Comparison of ENCODE assay signal across 8 cellular contexts in genomic region chr2:20049631-20050030, GRCh38. TPM values are rescaled to one million over a fixed set of nuclear protein-coding genes. Genes with fewer than 3 reads are reported as not detected.
DNase-seq lines count a peak whose midpoint lies in the region; ATAC-seq and TF ChIP-seq lines count a peak whose summit lies in the region.

No MANE protein-coding gene starts in this region.

- peak overlapping the region; percentile 93 to 99 (median 97) for H3K27ac ChIP-seq in spleen

- no peaks in the 10 kb centered on the region for H3K9me3 ChIP-seq in spleen

- H3K27ac Mint-ChIP-seq in activated naive CD4-positive, alpha-beta T cell treated with anti-CD3 and anti-CD28 coated beads, Interleukin-2, amount 50 U/mL, for 72 hours = no peak overlapping the region

- ATAC-seq in HG03108 (IDR thresholded peaks at IDR 0.05; ENCODE audit: unreplicated experiment) (no peak), HG02973 (IDR thresholded peaks at IDR 0.05; ENCODE audit: unreplicated experiment) (no peak)
- ATAC-seq in activated naive CD4-positive, alpha-beta T cell treated with anti-CD3 and anti-CD28 coated beads, Interleukin-2, amount 50 U/mL, for 72 hours = no peak

- TF ChIP-seq POLR2A in spleen (IDR thresholded peaks at IDR 0.05) = no peak

- 4 to 12% (median 8%) methylated on average over 3 of the region's 3 CpGs for WGBS in spleen, 5 donors

- H3K4me3 ChIP-seq in spleen = peak overlapping the region; percentile 59 to 82 (median 70)

- H3K9me3 Mint-ChIP-seq in activated naive CD4-positive, alpha-beta T cell treated with anti-CD3 and anti-CD28 coated beads, Interleukin-2, amount 50 U/mL, for 72 hours = no peaks in the 10 kb centered on the region

- DNase-seq in HCEC 1CT (peak; percentile 13), SIG-M5 (lab: John Stamatoyannopoulos, UW) (peak; percentile 40), globus pallidus (ENCODE audit: low spot score) (peak; percentile 37), spleen (no peak), NCI-H1930 (lab: John Stamatoyannopoulos, UW) (no peak)
- DNase-seq in activated naive CD4-positive, alpha-beta T cell treated with anti-CD3 and anti-CD28 coated beads, Interleukin-2, amount 50 U/mL, for 72 hours (ENCODE audit: low spot score in 2 of 2) = no peak

- peaks cover 0 to 9% (median 0%) of the 10 kb centered on the region in 7 donors for H3K27me3 ChIP-seq in spleen (replicated peaks in 1 of 7)

- intact Hi-C loops in spleen (cut with DNase I; ENCODE audit: low total_unique reads) = no loop called here

- no peak for TF ChIP-seq CTCF in spleen (IDR thresholded peaks at IDR 0.05 in 8 of 11, conservative IDR thresholded peaks at IDR 0.05 in 3 of 11)

- H3K36me3 ChIP-seq in spleen = peaks cover 0 to 16% (median 0%) of the 10 kb centered on the region in 6 donors

- no peaks in the 10 kb centered on the region for H3K36me3 Mint-ChIP-seq in activated naive CD4-positive, alpha-beta T cell treated with anti-CD3 and anti-CD28 coated beads, Interleukin-2, amount 50 U/mL, for 72 hours

- peaks cover 22 to 69% (median 46%) of the 10 kb centered on the region in 6 donors for H3K4me1 ChIP-seq in spleen

RNA-seq across cellular contexts. Expression of gene LAPTM4A, which starts 1.8 kb away (rescaled TPM):
- 100 to 1,000 TPM in 5 of 7 donors, 10 to 100 TPM in 2; 95.1 to 158 (median 122) TPM for total RNA-seq in spleen
- polyA plus RNA-seq in spleen = 100 to 1,000 TPM in 1 of 3 donors, 10 to 100 TPM in 2; 54.9 to 105 (median 95.0) TPM
- total RNA-seq in activated naive CD4-positive, alpha-beta T cell treated with anti-CD3 and anti-CD28 coated beads, Interleukin-2, amount 50 U/mL, for 72 hours = 10 to 100 TPM; 20.4 to 26.9 TPM

RNA-seq across cellular contexts. Expression of gene MATN3, which starts 37.2 kb away (rescaled TPM):
- under 1 TPM in 4 of 7 donors, not detected in 3; 0.17 to 0.76 (median 0.48) TPM for total RNA-seq in spleen
- polyA plus RNA-seq in spleen = under 1 TPM; 0.07 to 0.24 (median 0.16) TPM
- not detected for total RNA-seq in activated naive CD4-positive, alpha-beta T cell treated with anti-CD3 and anti-CD28 coated beads, Interleukin-2, amount 50 U/mL, for 72 hours

RNA-seq across cellular contexts. Expression of gene WDR35, which starts 59.7 kb away (rescaled TPM):
- total RNA-seq in spleen = 1 to 10 TPM; 3.6 to 5.3 (median 4.1) TPM
- 1 to 10 TPM; 1.7 to 2.1 (median 2.0) TPM for polyA plus RNA-seq in spleen
- 1 to 10 TPM; 3.4 to 8.9 TPM for total RNA-seq in activated naive CD4-positive, alpha-beta T cell treated with anti-CD3 and anti-CD28 coated beads, Interleukin-2, amount 50 U/mL, for 72 hours

Comparison
In these comparisons a context has a peak if more than half of its experiments do, and no peak if none do; other contexts are left out.
1. DNase-seq: peak in HCEC 1CT (single experiment), SIG-M5 (single experiment) and globus pallidus (single experiment); none in spleen (single experiment), NCI-H1930 (0 of 2) and activated naive CD4-positive, alpha-beta T cell treated with anti-CD3 and anti-CD28 coated beads, Interleukin-2, amount 50 U/mL, for 72 hours (0 of 2).